ENCODE assay signal across 5 cellular contexts in genomic region chr4:15226203-15226602, GRCh38.
"Had no signal": no experiment of that assay in that cellular context is flagged by ENCODE, and none has a peak within 500 bp of the region (broad histone marks: within the 10 kb centered on the region; RNA-seq: fewer than 3 reads in every experiment).

No MANE protein-coding gene starts in this region.

- H2AFZ ChIP-seq: GM23338 had no signal

- H3K4me1 Mint-ChIP-seq: GM23338, H9 had no signal

- DNase-seq: H9, HCEC 1CT, IMR-90 had no signal

- ATAC-seq: GM23338, K562 had no signal

- H3K9me3 Mint-ChIP-seq: GM23338 had no signal

- H3K4me2 ChIP-seq: GM23338 had no signal

- H3K4me3 Mint-ChIP-seq: GM23338, H9 had no signal

- H3K4me3 ChIP-seq: GM23338, K562 had no signal

- H3K27ac Mint-ChIP-seq: GM23338, H9 had no signal
